Comparison of ENCODE assay signal across 22 cellular contexts in genomic region chr7:15977663-15978062, GRCh38.
DNase-seq lines count a peak whose midpoint lies in the region; ATAC-seq and TF ChIP-seq lines count a peak whose summit lies in the region.
"Had no signal": no experiment of that assay in that cellular context is flagged by ENCODE, and none has a peak within 500 bp of the region (broad histone marks: within the 10 kb centered on the region; RNA-seq: fewer than 3 reads in every experiment).

No MANE protein-coding gene starts in this region.

- no peaks in the 10 kb centered on the region for H3K36me3 Mint-ChIP-seq in Calu3 (ENCODE audit: insufficient read depth, unreplicated experiment)
- H3K36me3 Mint-ChIP-seq: mesothelial cell of epicardium had no signal

- H2BK5ac ChIP-seq in mesenchymal stem cell (ENCODE audit: low read depth, low read length, poor library complexity, severe bottlenecking): no peak overlapping the region

- CTCF ChIA-PET in PC-3 (lab: Charles Lee) (no interaction called here), Calu3 (lab: Charles Lee) (no interaction called here)

- no peaks in the 10 kb centered on the region for H3K27me3 Mint-ChIP-seq in Calu3 (ENCODE audit: unreplicated experiment)
- H3K27me3 Mint-ChIP-seq: dendritic cell treated with granulocyte-macrophage colony-stimulating factor and Interleukin-4, amounts not matched to agents 40 ng/mL and 50 ng/mL, for 4 days had no signal

- no peak overlapping the region for H2AK5ac ChIP-seq in mesenchymal stem cell (ENCODE audit: low read length, severe bottlenecking)

- H4K8ac ChIP-seq in mesenchymal stem cell (ENCODE audit: low read length): no peak overlapping the region

- 4% methylated on average over 1 of the region's 3 CpGs for WGBS in mesenchymal stem cell

- no peak overlapping the region for H2BK15ac ChIP-seq in mesenchymal stem cell (ENCODE audit: low read depth, poor library complexity, severe bottlenecking)

- no peaks in the 10 kb centered on the region for H3K27me3 ChIP-seq in PC-3 (ENCODE audit: low read length)
- H3K27me3 ChIP-seq in mesenchymal stem cell (ENCODE audit: control insufficient read depth in 1 of 2, insufficient read depth in 1 of 2, low read length in 2 of 2): no peaks in the 10 kb centered on the region
- H3K27me3 ChIP-seq: BLaER1 treated with 17β-estradiol and CSF1 and Interleukin-3, amounts not matched to agents 10 nM and 100 nM; hepatocyte; SJCRH30; transverse colon had no signal

- no peak overlapping the region for H3K14ac ChIP-seq in mesenchymal stem cell (ENCODE audit: low read length in 2 of 2)

- H4K20me1 ChIP-seq in PC-3 (ENCODE audit: low read length): no peaks in the 10 kb centered on the region
- H4K20me1 ChIP-seq: BLaER1 treated with 17β-estradiol and CSF1 and Interleukin-3, amounts not matched to agents 10 nM and 100 nM had no signal

- H3K36me3 ChIP-seq in PC-3 (ENCODE audit: low read depth, low read length) (no peaks in the 10 kb centered on the region), mesenchymal stem cell (ENCODE audit: control insufficient read depth in 1 of 2, insufficient read depth in 2 of 2, low read depth in 1 of 2, low read length in 2 of 2) (no peaks in the 10 kb centered on the region)
- H3K36me3 ChIP-seq: BLaER1 treated with 17β-estradiol and CSF1 and Interleukin-3, amounts not matched to agents 10 nM and 100 nM; SJCRH30; transverse colon had no signal

- no peaks in the 10 kb centered on the region for H3K79me2 ChIP-seq in PC-3 (ENCODE audit: low read length)
- H3K79me2 ChIP-seq: hepatocyte had no signal

- H3K9ac ChIP-seq in PC-3 (ENCODE audit: low read length): no peak overlapping the region
- H3K9ac ChIP-seq in mesenchymal stem cell (ENCODE audit: low read length): no peak overlapping the region
- H3K9ac ChIP-seq: BLaER1 treated with 17β-estradiol and CSF1 and Interleukin-3, amounts not matched to agents 10 nM and 100 nM had no signal

- H3K4ac ChIP-seq in mesenchymal stem cell (ENCODE audit: low read depth in 1 of 2, low read length in 2 of 2): no peak overlapping the region

- BruUV-seq in PC-3 (replicated peaks; lab: Mats Ljungman, UMichigan): no TSS peak
- no TSS peak for BruUV-seq in Calu3 (replicated peaks; lab: Mats Ljungman, UMichigan)

- H2BK120ac ChIP-seq in mesenchymal stem cell (ENCODE audit: low read depth, low read length): no peak overlapping the region

- TF ChIP-seq CTCF in PC-3 (conservative IDR thresholded peaks at IDR 0.05; ENCODE audit: low read depth, low read length) (no peak), cardiac fibroblast (IDR thresholded peaks at IDR 0.05; ENCODE audit: low read depth, low read length) (no peak), Calu3 (IDR thresholded peaks at IDR 0.05; ENCODE audit: unreplicated experiment) (no peak)

- no peak overlapping the region for H3K27ac Mint-ChIP-seq in Calu3 (ENCODE audit: unreplicated experiment)
- H3K27ac Mint-ChIP-seq: dendritic cell treated with granulocyte-macrophage colony-stimulating factor and Interleukin-4, amounts not matched to agents 40 ng/mL and 50 ng/mL, for 4 days; mesothelial cell of epicardium had no signal

- H3K4me3 ChIP-seq in PC-3 (ENCODE audit: low read length) (no peak overlapping the region), cardiac fibroblast (replicated peaks in 1 of 2; ENCODE audit: low read depth in 2 of 2, low read length in 2 of 2) (no peak overlapping the region), mesenchymal stem cell (ENCODE audit: insufficient read depth in 1 of 2, low read depth in 1 of 2, low read length in 2 of 2) (no peak overlapping the region)
- H3K4me3 ChIP-seq: BLaER1 treated with 17β-estradiol and CSF1 and Interleukin-3, amounts not matched to agents 10 nM and 100 nM; hepatocyte; SJCRH30; transverse colon had no signal

- POLR2A ChIA-PET in PC-3 (lab: Charles Lee; ENCODE audit: unreplicated experiment): no interaction called here

- H2AFZ ChIP-seq in PC-3 (ENCODE audit: low read length): no peak overlapping the region
- no peak overlapping the region for H2AFZ ChIP-seq in mesenchymal stem cell (ENCODE audit: low read depth, low read length)
- H2AFZ ChIP-seq: hepatocyte had no signal

- intact Hi-C loops in PC-3 (cut with micrococcal nuclease): no loop called here
- intact Hi-C loops in Calu3 (cut with micrococcal nuclease; ENCODE audit: unreplicated experiment): no loop called here

- H3K9me3 ChIP-seq in PC-3 (ENCODE audit: low read length): no peaks in the 10 kb centered on the region
- H3K9me3 ChIP-seq in mesenchymal stem cell (ENCODE audit: control insufficient read depth, low read length): no peaks in the 10 kb centered on the region
- H3K9me3 ChIP-seq: BLaER1 treated with 17β-estradiol and CSF1 and Interleukin-3, amounts not matched to agents 10 nM and 100 nM; SJCRH30; transverse colon had no signal

- no peaks in the 10 kb centered on the region for H3K9me2 ChIP-seq in PC-3 (replicated peaks; ENCODE audit: low read length)

- no peak overlapping the region for H3K27ac ChIP-seq in PC-3 (ENCODE audit: low read length)
- H3K27ac ChIP-seq in mesenchymal stem cell (ENCODE audit: low read length, poor library complexity, severe bottlenecking): no peak overlapping the region
- H3K27ac ChIP-seq: BLaER1 treated with 17β-estradiol and CSF1 and Interleukin-3, amounts not matched to agents 10 nM and 100 nM; hepatocyte; SJCRH30; transverse colon had no signal

- H3K9me3 Mint-ChIP-seq in Calu3 (ENCODE audit: low read depth, unreplicated experiment): no peaks in the 10 kb centered on the region
- H3K9me3 Mint-ChIP-seq: dendritic cell treated with granulocyte-macrophage colony-stimulating factor and Interleukin-4, amounts not matched to agents 40 ng/mL and 50 ng/mL, for 4 days had no signal

- H2BK12ac ChIP-seq in mesenchymal stem cell (ENCODE audit: low read length in 2 of 2): no peak overlapping the region

- H3F3A ChIP-seq in PC-3 (ENCODE audit: low read length, unreplicated experiment): no peaks in the 10 kb centered on the region

- no peak overlapping the region for H3K4me3 Mint-ChIP-seq in Calu3 (ENCODE audit: low read depth, unreplicated experiment)
- H3K4me3 Mint-ChIP-seq: dendritic cell treated with granulocyte-macrophage colony-stimulating factor and Interleukin-4, amounts not matched to agents 40 ng/mL and 50 ng/mL, for 4 days; mesothelial cell of epicardium had no signal

- no peak overlapping the region for H3K23ac ChIP-seq in mesenchymal stem cell (ENCODE audit: low read length in 2 of 2)

- H3K4me1 ChIP-seq in PC-3 (ENCODE audit: insufficient read depth, low read length) (peaks cover 7% of the 10 kb centered on the region), mesenchymal stem cell (ENCODE audit: control insufficient read depth, insufficient read depth, low read depth, low read length) (no peaks in the 10 kb centered on the region)
- H3K4me1 ChIP-seq: SJCRH30, transverse colon had no signal

- no peak overlapping the region for H3K18ac ChIP-seq in mesenchymal stem cell (ENCODE audit: low read depth in 1 of 2, low read length in 2 of 2)

- no peak overlapping the region for H3K4me2 ChIP-seq in PC-3 (ENCODE audit: low read length)
- no peak overlapping the region for H3K4me2 ChIP-seq in mesenchymal stem cell (ENCODE audit: low read length, poor library complexity, severe bottlenecking)
- H3K4me2 ChIP-seq: hepatocyte had no signal

- DNase-seq in GM04504 (ENCODE audit: low read depth): peak; percentile 46
- DNase-seq in PC-3: peak; percentile 51
- DNase-seq in cardiac fibroblast (ENCODE audit: low read depth in 2 of 2): peak; percentile 59 to 69
- DNase-seq in mesenchymal stem cell: peak; percentile 67
- DNase-seq in activated CD8-positive, alpha-beta memory T cell treated with anti-CD3 and anti-CD28 coated beads, Interleukin-2, amount 50 U/mL, for 48 hours: no peak
- no peak for DNase-seq in stimulated activated CD4-positive, alpha-beta T cell treated with anti-CD3 and anti-CD28 coated beads, Interleukin-12 subunit alpha, Interleukin-12 subunit beta, amount 100 ng/mL, for 4 hours
- DNase-seq in Calu3: no peak
- DNase-seq: activated CD4-positive, alpha-beta T cell treated with anti-CD3 and anti-CD28 coated beads for 4 hours; activated naive CD4-positive, alpha-beta T cell; DMS 273 treated with DMSO at 0.1 percent for 48 hours; kidney glomerular epithelial cell; NCI-H1930; NCI-H510A treated with DMSO at 0.1 percent for 48 hours; SJCRH30; stimulated activated CD4-positive, alpha-beta T cell treated with anti-CD3 and anti-CD28 coated beads, Interleukin-15, amount 100 ng/mL, for 24 hours; stimulated activated naive CD8-positive, alpha-beta T cell treated with anti-CD3 and anti-CD28 coated beads, Interleukin-15, Interleukin-2, amounts not matched to agents 100 U/mL and 50 U/mL, for 24 hours; transverse colon had no signal

- no peaks in the 10 kb centered on the region for H3K79me1 ChIP-seq in mesenchymal stem cell (replicated peaks; ENCODE audit: low read length, poor library complexity, severe bottlenecking)

- H3K4me1 Mint-ChIP-seq in Calu3 (ENCODE audit: low read depth, unreplicated experiment): no peaks in the 10 kb centered on the region

- ATAC-seq in PC-3 (peak; percentile 91), HG03135 (IDR thresholded peaks at IDR 0.05; ENCODE audit: unreplicated experiment) (no peak)
- ATAC-seq: stimulated activated naive CD8-positive, alpha-beta T cell treated with anti-CD3 and anti-CD28 coated beads, Interleukin-15, Interleukin-2, amounts not matched to agents 100 U/mL and 50 U/mL, for 24 hours had no signal

- no peak overlapping the region for H4K91ac ChIP-seq in mesenchymal stem cell (ENCODE audit: low read length)

Comparison
In these comparisons a context has a peak if more than half of its experiments do, and no peak if none do; other contexts are left out.
1. DNase-seq: peak in GM04504 (single experiment), PC-3 (single experiment), cardiac fibroblast (2 of 2) and mesenchymal stem cell (single experiment); none in activated CD8-positive, alpha-beta memory T cell treated with anti-CD3 and anti-CD28 coated beads, Interleukin-2, amount 50 U/mL, for 48 hours (single experiment), stimulated activated CD4-positive, alpha-beta T cell treated with anti-CD3 and anti-CD28 coated beads, Interleukin-12 subunit alpha, Interleukin-12 subunit beta, amount 100 ng/mL, for 4 hours (single experiment) and Calu3 (single experiment).